Comparison of ENCODE assay signal across 9 cellular contexts in genomic region chr20:25246182-25246943, GRCh38. TPM values are rescaled to one million over a fixed set of nuclear protein-coding genes. Genes with fewer than 3 reads are reported as not detected.
DNase-seq lines count a peak whose midpoint lies in the region; ATAC-seq and TF ChIP-seq lines count a peak whose summit lies in the region.
"Had no signal": no experiment of that assay in that cellular context is flagged by ENCODE, and none has a peak within 500 bp of the region (broad histone marks: within the 10 kb centered on the region; RNA-seq: fewer than 3 reads in every experiment).

No MANE protein-coding gene starts in this region.

- intact Hi-C loops in ascending aorta (cut with DNase I), result loop anchor here (5.0 to 10.0 kb wide), 3 partner anchors 46 to 288 kb away; partner anchors contain the start of gene ACSS1

- no peaks in the 10 kb centered on the region for H3K9me3 ChIP-seq in ascending aorta

- peaks cover 4% of the 10 kb centered on the region for H3K36me3 Mint-ChIP-seq in nephron (ENCODE audit: low read depth)

- no peaks in the 10 kb centered on the region for H3K27me3 Mint-ChIP-seq in nephron (ENCODE audit: low read depth)

- no peaks in the 10 kb centered on the region for H3K9me3 Mint-ChIP-seq in nephron

- ATAC-seq in GM18861 (IDR thresholded peaks at IDR 0.05; ENCODE audit: unreplicated experiment) (peak; percentile 49), HG03378 (IDR thresholded peaks at IDR 0.05; ENCODE audit: unreplicated experiment) (peak; percentile 37), GM19035 (IDR thresholded peaks at IDR 0.05; ENCODE audit: unreplicated experiment) (no peak)

- H3K27ac Mint-ChIP-seq in nephron, result peak overlapping the region in 1 of 3 experiments; percentile 84

- TF ChIP-seq CTCF in ascending aorta (IDR thresholded peaks at IDR 0.05), result no peak
- TF ChIP-seq CTCF in nephron (IDR thresholded peaks at IDR 0.05; ENCODE audit: unreplicated experiment in 3 of 3), result no peak

- no peaks in the 10 kb centered on the region for H3K27me3 ChIP-seq in ascending aorta

- no peaks in the 10 kb centered on the region for H3K36me3 ChIP-seq in ascending aorta

- H3K27ac ChIP-seq in ascending aorta, result peak overlapping the region; percentile 94 to 98
- H3K27ac ChIP-seq: SK-N-MC had no signal

- H3K4me3 Mint-ChIP-seq in nephron, result peak overlapping the region; percentile 91 to 96 (median 95)

- peaks cover 12 to 25% of the 10 kb centered on the region in 2 donors for H3K4me1 ChIP-seq in ascending aorta

- H3K4me3 ChIP-seq in ascending aorta, result peak overlapping the region; percentile 77 to 98

- DNase-seq in ascending aorta (ENCODE audit: low spot score in 2 of 2) (peak in 1 of 2 donors; percentile 48), HCEC 1CT (no peak), pons (ENCODE audit: low spot score) (no peak), DMS53 (lab: John Stamatoyannopoulos, UW) (no peak)

- peaks cover 38% of the 10 kb centered on the region for H3K4me1 Mint-ChIP-seq in nephron

RNA-seq across cellular contexts. Expression of gene PYGB, which starts 1.5 kb away (rescaled TPM):
- 125 TPM for total RNA-seq in ascending aorta

RNA-seq across cellular contexts. Expression of gene ENTPD6, which starts 50.9 kb away (rescaled TPM):
- total RNA-seq in ascending aorta, result 66.5 TPM
